In the genomic region with DNA sequence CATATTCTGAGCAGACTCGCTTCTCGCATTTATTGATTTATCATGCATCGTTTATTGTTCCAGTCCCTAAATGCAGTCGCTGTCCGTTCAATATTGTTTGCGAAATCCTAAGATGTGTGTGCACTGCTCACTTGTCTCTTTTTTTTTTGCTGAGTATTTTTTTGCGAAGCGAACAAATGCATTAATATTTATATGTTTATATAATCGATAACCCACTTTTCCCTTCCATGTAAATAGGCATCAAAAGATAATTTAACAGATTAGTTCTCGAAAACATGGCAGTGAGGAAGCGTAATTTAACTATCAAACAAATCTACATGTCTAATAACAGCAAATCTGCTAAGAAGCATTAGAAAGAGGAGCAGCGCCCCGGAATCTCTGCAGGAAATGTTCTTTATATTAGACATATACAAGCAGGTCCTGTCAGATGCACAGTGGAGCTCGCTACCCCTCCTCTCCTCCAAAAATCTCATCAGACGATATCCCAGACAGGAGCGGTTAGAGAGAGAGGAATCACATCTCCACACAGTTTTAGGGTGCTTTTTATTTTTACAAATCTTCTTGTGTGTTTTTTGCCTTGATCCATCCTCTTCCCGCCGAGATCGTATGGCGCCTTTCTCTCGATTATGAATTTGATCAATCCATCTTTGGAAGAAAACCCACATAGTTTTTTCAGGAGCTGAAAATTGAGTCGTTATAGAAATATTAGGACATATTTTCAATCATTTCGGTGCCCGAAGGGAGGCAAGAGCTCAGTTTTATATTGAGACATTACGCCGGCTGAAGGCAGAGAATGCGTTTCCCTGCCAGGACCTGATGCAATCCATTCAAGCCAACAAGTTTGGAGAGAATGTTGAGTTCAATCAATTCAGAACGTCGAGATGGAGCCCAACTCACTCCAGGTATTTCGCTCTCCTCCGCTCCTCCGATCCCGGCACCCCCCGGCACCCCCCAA, we compare ENCODE assay signal across 8 cellular contexts. TPM values are rescaled to one million over a fixed set of nuclear protein-coding genes. Genes with fewer than 3 reads are reported as not detected.
DNase-seq lines count a peak whose midpoint lies in the region; ATAC-seq, FAIRE-seq and TF ChIP-seq lines count a peak whose summit lies in the region.

A gene with protein sequence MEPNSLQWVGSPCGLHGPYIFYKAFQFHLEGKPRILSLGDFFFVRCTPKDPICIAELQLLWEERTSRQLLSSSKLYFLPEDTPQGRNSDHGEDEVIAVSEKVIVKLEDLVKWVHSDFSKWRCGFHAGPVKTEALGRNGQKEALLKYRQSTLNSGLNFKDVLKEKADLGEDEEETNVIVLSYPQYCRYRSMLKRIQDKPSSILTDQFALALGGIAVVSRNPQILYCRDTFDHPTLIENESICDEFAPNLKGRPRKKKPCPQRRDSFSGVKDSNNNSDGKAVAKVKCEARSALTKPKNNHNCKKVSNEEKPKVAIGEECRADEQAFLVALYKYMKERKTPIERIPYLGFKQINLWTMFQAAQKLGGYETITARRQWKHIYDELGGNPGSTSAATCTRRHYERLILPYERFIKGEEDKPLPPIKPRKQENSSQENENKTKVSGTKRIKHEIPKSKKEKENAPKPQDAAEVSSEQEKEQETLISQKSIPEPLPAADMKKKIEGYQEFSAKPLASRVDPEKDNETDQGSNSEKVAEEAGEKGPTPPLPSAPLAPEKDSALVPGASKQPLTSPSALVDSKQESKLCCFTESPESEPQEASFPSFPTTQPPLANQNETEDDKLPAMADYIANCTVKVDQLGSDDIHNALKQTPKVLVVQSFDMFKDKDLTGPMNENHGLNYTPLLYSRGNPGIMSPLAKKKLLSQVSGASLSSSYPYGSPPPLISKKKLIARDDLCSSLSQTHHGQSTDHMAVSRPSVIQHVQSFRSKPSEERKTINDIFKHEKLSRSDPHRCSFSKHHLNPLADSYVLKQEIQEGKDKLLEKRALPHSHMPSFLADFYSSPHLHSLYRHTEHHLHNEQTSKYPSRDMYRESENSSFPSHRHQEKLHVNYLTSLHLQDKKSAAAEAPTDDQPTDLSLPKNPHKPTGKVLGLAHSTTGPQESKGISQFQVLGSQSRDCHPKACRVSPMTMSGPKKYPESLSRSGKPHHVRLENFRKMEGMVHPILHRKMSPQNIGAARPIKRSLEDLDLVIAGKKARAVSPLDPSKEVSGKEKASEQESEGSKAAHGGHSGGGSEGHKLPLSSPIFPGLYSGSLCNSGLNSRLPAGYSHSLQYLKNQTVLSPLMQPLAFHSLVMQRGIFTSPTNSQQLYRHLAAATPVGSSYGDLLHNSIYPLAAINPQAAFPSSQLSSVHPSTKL (plus strand): TSS at position 871 of the 955 bp plus-strand sequence. CDS start 11 bp downstream, at position 882.

- H3K27ac Mint-ChIP-seq in memory B cell: peak within 1 kb of the TSS; percentile 96

- H3K4me1 Mint-ChIP-seq in memory B cell: peaks cover 32% of the 10 kb centered on the region

- no peaks in the 10 kb centered on the region for H3K27me3 ChIP-seq in ACC112 (ENCODE audit: insufficient read depth, low read length)
- H3K27me3 ChIP-seq in endothelial cell of umbilical vein (ENCODE audit: control insufficient read depth in 2 of 2, insufficient read depth in 2 of 2, low read length in 2 of 2): no peaks in the 10 kb centered on the region

- intact Hi-C loops in endothelial cell of umbilical vein (cut with micrococcal nuclease): loop anchor here (1.0 to 10.0 kb wide), 8 partner anchors 66 to 939 kb away; a partner anchor contains a TSS

- no peaks in the 10 kb centered on the region for H3K9me3 Mint-ChIP-seq in memory B cell

- peak within 1 kb of the TSS; percentile 92 for H3K27ac ChIP-seq in ACC112 (ENCODE audit: low read depth, low read length)
- H3K27ac ChIP-seq in endothelial cell of umbilical vein (ENCODE audit: insufficient read depth, low read depth, low read length): peak within 1 kb of the TSS; percentile 97

- no TSS peak for BruUV-seq in endothelial cell of umbilical vein (replicated peaks; lab: Mats Ljungman, UMichigan)

- FAIRE-seq in endothelial cell of umbilical vein (lab: Jason Lieb, UNC): peak; percentile 86

- no peaks in the 10 kb centered on the region for H3K36me3 ChIP-seq in ACC112 (ENCODE audit: insufficient read depth, low read length)
- H3K36me3 ChIP-seq in endothelial cell of umbilical vein (ENCODE audit: control insufficient read depth in 2 of 2, extremely low read depth in 1 of 2, insufficient read depth in 2 of 2, low read length in 2 of 2): no peaks in the 10 kb centered on the region

- dilution Hi-C loops in endothelial cell of umbilical vein (cut with MboI; ENCODE audit: extremely low pct_ligation_motif_present, low sequenced_read_pairs): no loop called here

- peak; percentile 64 for DNase-seq in GM13977 (ENCODE audit: low spot score)
- DNase-seq in NCI-H510A (lab: John Stamatoyannopoulos, UW): peak; percentile 10
- DNase-seq in activated CD8-positive, alpha-beta memory T cell treated with anti-CD3 and anti-CD28 coated beads, Interleukin-2, amount 50 U/mL, for 4 hours: peak; percentile 44
- peak; percentile 59 for DNase-seq in endothelial cell of umbilical vein (ENCODE audit: low read depth, low spot score)
- peak; percentile 35 to 38 for DNase-seq in memory B cell (ENCODE audit: low spot score in 2 of 2)
- DNase-seq in stimulated activated naive CD8-positive, alpha-beta T cell treated with anti-CD3 and anti-CD28 coated beads, Interleukin-15, Interleukin-2, amounts not matched to agents 100 U/mL and 50 U/mL, for 24 hours: peak; percentile 51

- POLR2A ChIA-PET in endothelial cell of umbilical vein (lab: Charles Lee): interaction anchor here (0.7 to 1.5 kb wide), 2 partner anchors 64 to 143 kb away, joined by 3 to 13 read pairs; no protein-coding TSS in a partner anchor

- H3K27me3 Mint-ChIP-seq in memory B cell: no peaks in the 10 kb centered on the region

- H3K4me3 ChIP-seq in ACC112 (ENCODE audit: low read depth, low read length): peak within 1 kb of the TSS; percentile 90
- peak within 1 kb of the TSS; percentile 65 to 97 (median 92) for H3K4me3 ChIP-seq in endothelial cell of umbilical vein (replicated peaks in 1 of 3; ENCODE audit: insufficient read depth in 1 of 3, low read depth in 1 of 3, low read length in 3 of 3)

- H2AFZ ChIP-seq in ACC112 (ENCODE audit: low read length, unreplicated experiment) (peak within 1 kb of the TSS; percentile 100), endothelial cell of umbilical vein (ENCODE audit: low read depth, low read length) (peak within 1 kb of the TSS; percentile 98)

- H3K4me1 ChIP-seq in ACC112 (ENCODE audit: control insufficient read depth, insufficient read depth, low read length, unreplicated experiment) (peaks cover 36% of the 10 kb centered on the region), endothelial cell of umbilical vein (ENCODE audit: control insufficient read depth, extremely low read depth, insufficient read depth, low read length) (peaks cover 41% of the 10 kb centered on the region)

- no peak for TF ChIP-seq POLR2A in endothelial cell of umbilical vein (IDR thresholded peaks at IDR 0.05; ENCODE audit: low read depth, low read length)

- no peak for ATAC-seq in memory B cell (ENCODE audit: low read depth)
- ATAC-seq in stimulated activated naive CD8-positive, alpha-beta T cell treated with anti-CD3 and anti-CD28 coated beads, Interleukin-15, Interleukin-2, amounts not matched to agents 100 U/mL and 50 U/mL, for 24 hours: no peak
- no peak for ATAC-seq in GM21515 (IDR thresholded peaks at IDR 0.05; ENCODE audit: unreplicated experiment)

- no peaks in the 10 kb centered on the region for H4K20me1 ChIP-seq in endothelial cell of umbilical vein (replicated peaks; ENCODE audit: control insufficient read depth, extremely low read depth, insufficient read depth, low read length)

- H3K4me3 Mint-ChIP-seq in memory B cell: peak within 1 kb of the TSS; percentile 95

- H3K9ac ChIP-seq in endothelial cell of umbilical vein (replicated peaks; ENCODE audit: extremely low read depth, insufficient read depth, low read length): peak within 1 kb of the TSS; percentile 99

- H3K9me1 ChIP-seq in endothelial cell of umbilical vein (replicated peaks; ENCODE audit: control insufficient read depth, extremely low read depth, insufficient read depth, low read length): no peaks in the 10 kb centered on the region

- H3K79me2 ChIP-seq in ACC112 (ENCODE audit: control insufficient read depth, insufficient read depth, low read length, unreplicated experiment) (peaks cover 24% of the 10 kb centered on the region), endothelial cell of umbilical vein (ENCODE audit: control insufficient read depth, insufficient read depth, low read length) (no peaks in the 10 kb centered on the region)

- H3K36me3 Mint-ChIP-seq in memory B cell: peaks cover 3% of the 10 kb centered on the region

- in situ Hi-C loops in GM13977 (cut with MboI; ENCODE audit: low pct_unique_long_range_greater_than_20kb, low sequenced_read_pairs, unreplicated experiment): loop anchor here (10.0 to 25.0 kb wide), 2 partner anchors 114 to 336 kb away; no protein-coding TSS in a partner anchor

- CTCF ChIA-PET in endothelial cell of umbilical vein (lab: Charles Lee): interaction anchor here (1.1 to 2.8 kb wide), 7 partner anchors 36 to 344 kb away, joined by 3 to 15 read pairs (median 7); no protein-coding TSS in a partner anchor

- TF ChIP-seq CTCF in GM13977 (IDR thresholded peaks at IDR 0.05; ENCODE audit: extremely low read depth, insufficient read depth, missing control alignments): no peak
- TF ChIP-seq CTCF in endothelial cell of umbilical vein (IDR thresholded peaks at IDR 0.05; ENCODE audit: extremely low read depth in 1 of 2, insufficient read depth in 1 of 2, low read depth in 1 of 2, low read length in 2 of 2): no peak

- H3K4me2 ChIP-seq in endothelial cell of umbilical vein (ENCODE audit: insufficient read depth, low read length): peak within 1 kb of the TSS; percentile 99

- no peaks in the 10 kb centered on the region for H3K9me3 ChIP-seq in endothelial cell of umbilical vein (replicated peaks; ENCODE audit: control insufficient read depth, insufficient read depth, low read length)

TF ChIP-seq in endothelial cell of umbilical vein, 7 proteins besides CTCF, POLR2A, EP300 and RAD21:
- TF ChIP-seq GATA2 (IDR thresholded peaks at IDR 0.05; ENCODE audit: insufficient read depth, insufficient read length, low read depth, low read length) (peak; percentile 16), POLR2AphosphoS5 (IDR thresholded peaks at IDR 0.05; ENCODE audit: insufficient read depth, low read depth, low read length) (no peak)
TF ChIP-seq in endothelial cell of umbilical vein: peak in this region for 1.

RNA-seq across cellular contexts. Expression of the gene that starts here (rescaled TPM):
- total RNA-seq in endothelial cell of umbilical vein: 7.0 and 8.9 TPM in 2 replicates
- polyA plus RNA-seq in endothelial cell of umbilical vein: 5.6 and 6.2 TPM in 2 replicates
- 5.0 TPM in 2 replicates for polyA plus RNA-seq in endothelial cell of umbilical vein (2011; cell fraction: cytosol; rRNA removed)
- 9.5 and 13.1 TPM in 2 replicates for polyA plus RNA-seq in endothelial cell of umbilical vein (2011; cell fraction: nucleus; rRNA removed)
- polyA plus RNA-seq in endothelial cell of umbilical vein (2012): 2.5 and 4.6 TPM in 2 replicates
- 17.0 and 23.2 TPM in 2 replicates for polyA minus RNA-seq in endothelial cell of umbilical vein
- polyA minus RNA-seq in endothelial cell of umbilical vein (2011; cell fraction: cytosol; rRNA and poly(A)+ RNA removed): 14.1 TPM
- 33.5 and 35.0 TPM in 2 replicates for polyA minus RNA-seq in endothelial cell of umbilical vein (2011; cell fraction: nucleus; rRNA and poly(A)+ RNA removed)

Comparison
In these comparisons a context has a peak if more than half of its experiments do, and no peak if none do; other contexts are left out.
1. DNase-seq: peak in every context shown above with its lines; median percentile 64 in GM13977; 59 in endothelial cell of umbilical vein; 51 in stimulated activated naive CD8-positive, alpha-beta T cell treated with anti-CD3 and anti-CD28 coated beads, Interleukin-15, Interleukin-2, amounts not matched to agents 100 U/mL and 50 U/mL, for 24 hours; 44 in activated CD8-positive, alpha-beta memory T cell treated with anti-CD3 and anti-CD28 coated beads, Interleukin-2, amount 50 U/mL, for 4 hours; 36 in memory B cell; 10 in NCI-H510A.